In genomic region chr7:102748605-102749322, GRCh38 we compare ENCODE assay signal across 8 cellular contexts. TPM values are rescaled to one million over a fixed set of nuclear protein-coding genes. Genes with fewer than 3 reads are reported as not detected.
A peak's percentile ranks its signal among the peaks of the same experiment; 100 is the strongest.
DNase-seq lines count a peak whose midpoint lies in the region; ATAC-seq lines count a peak whose summit lies in the region.
"Not testable (repeated sequence)": the region's sequence is repeated elsewhere in the genome, so short reads cannot be mapped to it uniquely, and the experiment has no call there.

FAM185A (plus strand) TSS chr7:102748999; CDS start chr7:102749208, 209 bp downstream.

- DNase-seq in C1 segment of cervical spinal cord (lab: John Stamatoyannopoulos, UW) = peak; percentile 66 to 100 (median 96)
- DNase-seq in NCI-H526 treated with DMSO at 0.1 percent for 48 hours (lab: John Stamatoyannopoulos, UW) = peak; percentile 100
- DNase-seq in activated CD4-positive, alpha-beta T cell treated with anti-CD3 and anti-CD28 coated beads, Interleukin-2, amount 10 ng/mL, durations not matched to agents 7 days and 5 days = peak; percentile 98
- peak; percentile 99 for DNase-seq in dedifferentiated amniotic fluid mesenchymal stem cell (ENCODE audit: extremely low spot score)
- DNase-seq in left colon = peak; percentile 95 to 99
- DNase-seq in stimulated activated CD4-positive, alpha-beta T cell treated with anti-CD3 and anti-CD28 coated beads, Interleukin-1b, Interleukin-23, amount 100 ng/mL, for 4 hours (ENCODE audit: low read depth in 2 of 2) = peak; percentile 78 to 89

- peak within 1 kb of the TSS; percentile 88 for H3K27ac Mint-ChIP-seq in activated CD4-positive, alpha-beta T cell treated with anti-CD3 and anti-CD28 coated beads, Interleukin-2, amount 10 ng/mL, durations not matched to agents 7 days and 5 days

- H3K4me3 Mint-ChIP-seq in activated CD4-positive, alpha-beta T cell treated with anti-CD3 and anti-CD28 coated beads, Interleukin-2, amount 10 ng/mL, durations not matched to agents 7 days and 5 days = peak within 1 kb of the TSS; percentile 81

- POLR2A ChIA-PET in activated CD4-positive, alpha-beta T cell treated with anti-CD3 and anti-CD28 coated beads, Interleukin-2, amount 10 ng/mL, durations not matched to agents 7 days and 5 days (lab: Charles Lee) = interaction anchor here (1.4 kb wide), 1 partner anchor 326 kb away, joined by 7 read pairs; the partner anchor contains the start of genes ARMC10 and FBXL13

- H3K36me3 Mint-ChIP-seq in activated CD4-positive, alpha-beta T cell treated with anti-CD3 and anti-CD28 coated beads, Interleukin-2, amount 10 ng/mL, durations not matched to agents 7 days and 5 days (ENCODE audit: low read depth) = not testable (repeated sequence)

- CTCF ChIA-PET in activated CD4-positive, alpha-beta T cell treated with anti-CD3 and anti-CD28 coated beads, Interleukin-2, amount 10 ng/mL, durations not matched to agents 7 days and 5 days (lab: Charles Lee) = interaction anchor here (1.2 kb wide), 1 partner anchor 323 kb away, joined by 3 read pairs; no protein-coding TSS in a partner anchor

- ATAC-seq in GM19351 (IDR thresholded peaks at IDR 0.05; ENCODE audit: unreplicated experiment) = peak; percentile 97
- ATAC-seq in HG03520 (IDR thresholded peaks at IDR 0.05; ENCODE audit: unreplicated experiment) = peak; percentile 99
- peak; percentile 96 for ATAC-seq in left colon

- H3K9me3 Mint-ChIP-seq in activated CD4-positive, alpha-beta T cell treated with anti-CD3 and anti-CD28 coated beads, Interleukin-2, amount 10 ng/mL, durations not matched to agents 7 days and 5 days = not testable (repeated sequence)

- not testable (repeated sequence) for H3K27me3 Mint-ChIP-seq in activated CD4-positive, alpha-beta T cell treated with anti-CD3 and anti-CD28 coated beads, Interleukin-2, amount 10 ng/mL, durations not matched to agents 7 days and 5 days

- peaks cover 25% of the 10 kb centered on the region for H3K4me1 Mint-ChIP-seq in activated CD4-positive, alpha-beta T cell treated with anti-CD3 and anti-CD28 coated beads, Interleukin-2, amount 10 ng/mL, durations not matched to agents 7 days and 5 days

- intact Hi-C loops in left colon (cut with DNase I, micrococcal nuclease) = not testable (repeated sequence)

RNA-seq across cellular contexts. Expression of gene FAM185A, which starts in this region (rescaled TPM):
- 1 to 10 TPM; 8.3 to 8.4 TPM for total RNA-seq in activated CD4-positive, alpha-beta T cell treated with anti-CD3 and anti-CD28 coated beads, Interleukin-2, amount 10 ng/mL, durations not matched to agents 7 days and 5 days
- 10 to 100 TPM; 10.1 to 10.4 TPM for total RNA-seq in left colon

Comparison
In these comparisons a context has a peak if more than half of its experiments do, and no peak if none do; other contexts are left out.
1. Peak in every context shown above with its lines: DNase-seq and ATAC-seq.